Comparison of ENCODE assay signal across 18 cellular contexts in the genomic region with DNA sequence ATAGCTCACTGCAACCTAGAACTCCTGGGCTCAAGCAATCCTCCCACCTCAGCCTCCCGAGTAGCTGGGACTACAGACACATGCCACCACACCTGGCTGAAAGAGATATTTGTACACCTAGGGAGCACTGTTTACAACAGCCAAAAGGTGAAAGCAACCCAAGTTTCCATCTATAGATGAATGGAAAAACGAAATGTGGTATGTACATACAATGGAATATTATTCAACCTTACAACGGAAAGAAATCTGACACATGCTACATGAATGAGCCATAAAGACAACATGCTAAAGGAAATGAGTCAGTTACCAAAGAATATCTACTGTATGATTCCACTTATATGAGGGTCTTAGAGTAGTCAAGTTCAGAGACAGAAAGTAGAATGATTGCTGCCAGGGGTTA. TPM values are rescaled to one million over a fixed set of nuclear protein-coding genes. Genes with fewer than 3 reads are reported as not detected.
A peak's percentile ranks its signal among the peaks of the same experiment; 100 is the strongest.
DNase-seq lines count a peak whose midpoint lies in the region; ATAC-seq and TF ChIP-seq lines count a peak whose summit lies in the region.
"Had no signal": no experiment of that assay in that cellular context is flagged by ENCODE, and none has a peak within 500 bp of the region (broad histone marks: within the 10 kb centered on the region; RNA-seq: fewer than 3 reads in every experiment).

No MANE protein-coding gene starts in this region.

- H3K9me3 Mint-ChIP-seq in activated naive CD4-positive, alpha-beta T cell treated with anti-CD3 and anti-CD28 coated beads, Interleukin-2, amount 50 U/mL, for 72 hours = no peaks in the 10 kb centered on the region
- H3K9me3 Mint-ChIP-seq in activated naive CD4-positive, alpha-beta T cell treated with anti-CD3 and anti-CD28 coated beads, Interleukin-2, amount 10 ng/mL, durations not matched to agents 7 days and 5 days = no peaks in the 10 kb centered on the region
- H3K9me3 Mint-ChIP-seq in stimulated activated effector memory CD8-positive, alpha-beta T cell treated with anti-CD3 and anti-CD28 coated beads, Interleukin-12 subunit alpha, Interleukin-12 subunit beta, amount 100 ng/mL, for 72 hours = no peaks in the 10 kb centered on the region
- H3K9me3 Mint-ChIP-seq: stimulated activated memory B cell treated with anti-CD40 and anti-IgM and Interleukin-4, amounts not matched to agents 10 μg/mL and 1 μg/mL and 100 μg/mL, for 72 hours had no signal

- CTCF ChIA-PET in activated naive CD4-positive, alpha-beta T cell treated with anti-CD3 and anti-CD28 coated beads, Interleukin-2, amount 10 ng/mL, durations not matched to agents 7 days and 5 days (lab: Charles Lee) = no interaction called here

- peaks cover 52% of the 10 kb centered on the region for H3K4me1 ChIP-seq in SJSA1 (replicated peaks)
- peaks cover 0 to 7% of the 10 kb centered on the region in 2 donors for H3K4me1 ChIP-seq in left lung

- peak overlapping the region in 1 of 2 donors; percentile 35 for H3K27ac Mint-ChIP-seq in activated naive CD4-positive, alpha-beta T cell treated with anti-CD3 and anti-CD28 coated beads, Interleukin-2, amount 50 U/mL, for 72 hours
- no peak overlapping the region for H3K27ac Mint-ChIP-seq in activated naive CD4-positive, alpha-beta T cell treated with anti-CD3 and anti-CD28 coated beads, Interleukin-2, amount 10 ng/mL, durations not matched to agents 7 days and 5 days
- H3K27ac Mint-ChIP-seq in stimulated activated effector memory CD8-positive, alpha-beta T cell treated with anti-CD3 and anti-CD28 coated beads, Interleukin-12 subunit alpha, Interleukin-12 subunit beta, amount 100 ng/mL, for 72 hours = no peak overlapping the region
- H3K27ac Mint-ChIP-seq: stimulated activated memory B cell treated with anti-CD40 and anti-IgM and Interleukin-4, amounts not matched to agents 10 μg/mL and 1 μg/mL and 100 μg/mL, for 72 hours; T-helper 17 cell had no signal

- H3K4me3 Mint-ChIP-seq in activated naive CD4-positive, alpha-beta T cell treated with anti-CD3 and anti-CD28 coated beads, Interleukin-2, amount 10 ng/mL, durations not matched to agents 7 days and 5 days = no peak overlapping the region
- no peak overlapping the region for H3K4me3 Mint-ChIP-seq in stimulated activated effector memory CD8-positive, alpha-beta T cell treated with anti-CD3 and anti-CD28 coated beads, Interleukin-12 subunit alpha, Interleukin-12 subunit beta, amount 100 ng/mL, for 72 hours
- H3K4me3 Mint-ChIP-seq: stimulated activated memory B cell treated with anti-CD40 and anti-IgM and Interleukin-4, amounts not matched to agents 10 μg/mL and 1 μg/mL and 100 μg/mL, for 72 hours; T-helper 17 cell had no signal

- no peak for DNase-seq in activated naive CD4-positive, alpha-beta T cell treated with anti-CD3 and anti-CD28 coated beads, Interleukin-2, amount 50 U/mL, for 72 hours (ENCODE audit: low spot score in 2 of 2)
- DNase-seq in activated naive CD4-positive, alpha-beta T cell treated with anti-CD3 and anti-CD28 coated beads, Interleukin-2, amount 10 ng/mL, durations not matched to agents 7 days and 5 days = no peak
- DNase-seq in SJSA1 (ENCODE audit: low read depth in 1 of 2, low spot score in 2 of 2) (peak in 1 of 2 experiments; percentile 50), fibroblast of villous mesenchyme (ENCODE audit: low read depth) (peak; percentile 5), left lung (no peak), NK-92 (lab: John Stamatoyannopoulos, UW; ENCODE audit: unreplicated experiment) (no peak)
- no peak for DNase-seq in stimulated activated effector memory CD8-positive, alpha-beta T cell treated with anti-CD3 and anti-CD28 coated beads, Interleukin-12 subunit alpha, Interleukin-12 subunit beta, amount 100 ng/mL, for 72 hours (ENCODE audit: low spot score in 2 of 2)
- DNase-seq: activated CD4-positive, CD25-positive, alpha-beta regulatory T cell; GOT3; kidney glomerular epithelial cell; occipital lobe; small intestine; T-helper 17 cell; uterus had no signal

- H3K27me3 ChIP-seq in SJSA1 (replicated peaks) (no peaks in the 10 kb centered on the region), left lung (no peaks in the 10 kb centered on the region)
- H3K27me3 ChIP-seq: hepatocyte, uterus had no signal

- no peaks in the 10 kb centered on the region for H3K9me3 ChIP-seq in SJSA1 (replicated peaks)
- H3K9me3 ChIP-seq in left lung = no peaks in the 10 kb centered on the region
- H3K9me3 ChIP-seq: uterus had no signal

- H3K36me3 ChIP-seq in SJSA1 = no peaks in the 10 kb centered on the region
- H3K36me3 ChIP-seq in left lung = no peaks in the 10 kb centered on the region
- H3K36me3 ChIP-seq: uterus had no signal

- ATAC-seq in activated naive CD4-positive, alpha-beta T cell treated with anti-CD3 and anti-CD28 coated beads, Interleukin-2, amount 50 U/mL, for 72 hours = peak; percentile 39 to 92
- ATAC-seq in stimulated activated effector memory CD8-positive, alpha-beta T cell treated with anti-CD3 and anti-CD28 coated beads, Interleukin-12 subunit alpha, Interleukin-12 subunit beta, amount 100 ng/mL, for 72 hours = peak; percentile 74
- no peak for ATAC-seq in left lung
- ATAC-seq in GM18909 (IDR thresholded peaks at IDR 0.05; ENCODE audit: poor library complexity, unreplicated experiment) = no peak
- ATAC-seq: Right ventricle myocardium inferior; stimulated activated memory B cell treated with anti-CD40 and anti-IgM and Interleukin-4, amounts not matched to agents 10 μg/mL and 1 μg/mL and 100 μg/mL, for 72 hours; T-helper 17 cell had no signal

- H3K4me3 ChIP-seq in SJSA1 = no peak overlapping the region
- H3K4me3 ChIP-seq in fibroblast of villous mesenchyme (ENCODE audit: low read depth, low read length) = no peak overlapping the region
- no peak overlapping the region for H3K4me3 ChIP-seq in left lung
- H3K4me3 ChIP-seq: hepatocyte, uterus had no signal

- H3K4me1 Mint-ChIP-seq in activated naive CD4-positive, alpha-beta T cell treated with anti-CD3 and anti-CD28 coated beads, Interleukin-2, amount 10 ng/mL, durations not matched to agents 7 days and 5 days = no peaks in the 10 kb centered on the region
- no peaks in the 10 kb centered on the region for H3K4me1 Mint-ChIP-seq in stimulated activated effector memory CD8-positive, alpha-beta T cell treated with anti-CD3 and anti-CD28 coated beads, Interleukin-12 subunit alpha, Interleukin-12 subunit beta, amount 100 ng/mL, for 72 hours
- H3K4me1 Mint-ChIP-seq: stimulated activated memory B cell treated with anti-CD40 and anti-IgM and Interleukin-4, amounts not matched to agents 10 μg/mL and 1 μg/mL and 100 μg/mL, for 72 hours; T-helper 17 cell had no signal

- H3K36me3 Mint-ChIP-seq in activated naive CD4-positive, alpha-beta T cell treated with anti-CD3 and anti-CD28 coated beads, Interleukin-2, amount 50 U/mL, for 72 hours = no peaks in the 10 kb centered on the region
- H3K36me3 Mint-ChIP-seq in activated naive CD4-positive, alpha-beta T cell treated with anti-CD3 and anti-CD28 coated beads, Interleukin-2, amount 10 ng/mL, durations not matched to agents 7 days and 5 days = no peaks in the 10 kb centered on the region
- no peaks in the 10 kb centered on the region for H3K36me3 Mint-ChIP-seq in stimulated activated effector memory CD8-positive, alpha-beta T cell treated with anti-CD3 and anti-CD28 coated beads, Interleukin-12 subunit alpha, Interleukin-12 subunit beta, amount 100 ng/mL, for 72 hours
- H3K36me3 Mint-ChIP-seq: stimulated activated memory B cell treated with anti-CD40 and anti-IgM and Interleukin-4, amounts not matched to agents 10 μg/mL and 1 μg/mL and 100 μg/mL, for 72 hours had no signal

- H3K27me3 Mint-ChIP-seq in activated naive CD4-positive, alpha-beta T cell treated with anti-CD3 and anti-CD28 coated beads, Interleukin-2, amount 10 ng/mL, durations not matched to agents 7 days and 5 days = peaks cover 4% of the 10 kb centered on the region
- H3K27me3 Mint-ChIP-seq: T-helper 17 cell had no signal

- TF ChIP-seq CTCF in fibroblast of villous mesenchyme (IDR thresholded peaks at IDR 0.05; ENCODE audit: insufficient read depth, low read depth, low read length) (no peak), left lung (IDR thresholded peaks at IDR 0.05) (no peak)

- intact Hi-C loops in left lung (cut with DNase I) = no loop called here

- H3K27ac ChIP-seq in SJSA1 (peak overlapping the region; percentile 67), left lung (no peak overlapping the region)

RNA-seq across cellular contexts. Expression of a gene that starts 52.2 kb away (rescaled TPM):
- total RNA-seq in activated naive CD4-positive, alpha-beta T cell treated with anti-CD3 and anti-CD28 coated beads, Interleukin-2, amount 50 U/mL, for 72 hours = under 1 TPM in 1 of 2 donors, not detected in 1; 0.74 TPM
- total RNA-seq in SJSA1 (2014; rRNA removed; shearing (Covaris generic)) = 11.9 and 14.5 TPM in 2 replicates
- 2.2 and 3.5 TPM in 2 replicates for total RNA-seq in fibroblast of villous mesenchyme
- total RNA-seq in left lung = 1 to 10 TPM; 5.1 to 7.9 TPM

Comparison
In these comparisons a context has a peak if more than half of its experiments do, and no peak if none do; other contexts are left out.
1. ATAC-seq: peak in activated naive CD4-positive, alpha-beta T cell treated with anti-CD3 and anti-CD28 coated beads, Interleukin-2, amount 50 U/mL, for 72 hours (2 of 2) and stimulated activated effector memory CD8-positive, alpha-beta T cell treated with anti-CD3 and anti-CD28 coated beads, Interleukin-12 subunit alpha, Interleukin-12 subunit beta, amount 100 ng/mL, for 72 hours (single experiment); none in left lung (single experiment) and GM18909 (single experiment).